In the genomic region with DNA sequence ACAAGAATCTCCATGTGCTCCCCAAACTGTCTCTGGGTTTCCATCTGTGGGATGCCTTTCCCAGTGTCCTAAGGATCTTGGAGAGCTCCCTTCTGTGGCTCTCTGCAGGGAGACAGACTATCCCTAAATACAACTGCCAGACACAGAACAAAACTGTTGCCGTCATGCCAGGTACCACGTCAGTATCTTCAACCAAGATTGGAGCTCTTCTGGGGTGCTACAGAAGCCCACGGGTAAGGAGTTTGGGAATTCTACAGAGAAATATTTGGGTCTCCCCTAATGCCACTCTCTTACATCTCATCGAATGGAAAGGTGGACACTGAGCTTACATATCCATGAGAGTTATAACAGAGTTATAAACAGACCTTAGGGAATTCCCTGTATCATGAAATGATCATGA, we compare ENCODE assay signal across 24 cellular contexts. TPM values are rescaled to one million over a fixed set of nuclear protein-coding genes. Genes with fewer than 3 reads are reported as not detected.
"Had no signal": no experiment of that assay in that cellular context is flagged by ENCODE, and none has a peak within 500 bp of the region (broad histone marks: within the 10 kb centered on the region; RNA-seq: fewer than 3 reads in every experiment).

No MANE protein-coding gene starts in this region.

- ATAC-seq: heart right ventricle; mucosa of descending colon; stimulated activated memory B cell treated with anti-CD40 and anti-IgM and Interleukin-4, amounts not matched to agents 10 μg/mL and 1 μg/mL and 100 μg/mL, for 72 hours; upper lobe of right lung had no signal

- H3K4me1 Mint-ChIP-seq: activated naive CD8-positive, alpha-beta T cell treated with anti-CD3 and anti-CD28 coated beads for 36 hours; stimulated activated memory B cell treated with anti-CD40 and anti-IgM and Interleukin-4, amounts not matched to agents 10 μg/mL and 1 μg/mL and 100 μg/mL, for 72 hours had no signal

- H3K4me3 ChIP-seq: body of pancreas, esophagus muscularis mucosa, heart right ventricle, mucosa of descending colon, spleen, upper lobe of right lung had no signal

- H3K4me3 Mint-ChIP-seq: activated naive CD8-positive, alpha-beta T cell treated with anti-CD3 and anti-CD28 coated beads for 36 hours; activated T-cell treated with anti-CD3 and anti-CD28 coated beads, Interleukin-2, amount 50 U/mL, for 24 hours; naive thymus-derived CD8-positive, alpha-beta T cell; stimulated activated memory B cell treated with anti-CD40 and anti-IgM and Interleukin-4, amounts not matched to agents 10 μg/mL and 1 μg/mL and 100 μg/mL, for 72 hours had no signal

- DNase-seq: activated CD4-positive, alpha-beta T cell treated with anti-CD3 and anti-CD28 coated beads, Interleukin-2, amount 50 U/mL, for 48 hours; activated CD4-positive, CD25-positive, alpha-beta regulatory T cell; activated effector memory CD4-positive, alpha-beta T cell treated with anti-CD3 and anti-CD28 coated beads, Interleukin-2, amount 50 U/mL, for 16 hours; activated naive CD8-positive, alpha-beta T cell treated with anti-CD3 and anti-CD28 coated beads for 36 hours; activated T-cell treated with anti-CD3 and anti-CD28 coated beads, Interleukin-2, amount 50 U/mL, for 24 hours; dermis blood vessel endothelial cell; effector memory CD4-positive, alpha-beta T cell; heart right ventricle; kidney glomerular epithelial cell; mesenchymal stem cell; mucosa of descending colon; stimulated activated CD4-positive, alpha-beta T cell treated with anti-CD3 and anti-CD28 coated beads, Interleukin-4, amount 100 ng/mL, for 4 hours; T1000; upper lobe of right lung had no signal

- H3K36me3 Mint-ChIP-seq: activated naive CD8-positive, alpha-beta T cell treated with anti-CD3 and anti-CD28 coated beads for 36 hours; naive thymus-derived CD8-positive, alpha-beta T cell; stimulated activated memory B cell treated with anti-CD40 and anti-IgM and Interleukin-4, amounts not matched to agents 10 μg/mL and 1 μg/mL and 100 μg/mL, for 72 hours had no signal

- H3K27ac Mint-ChIP-seq: activated naive CD8-positive, alpha-beta T cell treated with anti-CD3 and anti-CD28 coated beads for 36 hours; activated T-cell treated with anti-CD3 and anti-CD28 coated beads, Interleukin-2, amount 50 U/mL, for 24 hours; naive thymus-derived CD8-positive, alpha-beta T cell; stimulated activated memory B cell treated with anti-CD40 and anti-IgM and Interleukin-4, amounts not matched to agents 10 μg/mL and 1 μg/mL and 100 μg/mL, for 72 hours had no signal

- H3K27me3 Mint-ChIP-seq: activated naive CD8-positive, alpha-beta T cell treated with anti-CD3 and anti-CD28 coated beads for 36 hours; activated T-cell treated with anti-CD3 and anti-CD28 coated beads, Interleukin-2, amount 50 U/mL, for 24 hours; naive thymus-derived CD8-positive, alpha-beta T cell; stimulated activated memory B cell treated with anti-CD40 and anti-IgM and Interleukin-4, amounts not matched to agents 10 μg/mL and 1 μg/mL and 100 μg/mL, for 72 hours had no signal

- H3K9me3 Mint-ChIP-seq: activated naive CD8-positive, alpha-beta T cell treated with anti-CD3 and anti-CD28 coated beads for 36 hours; activated T-cell treated with anti-CD3 and anti-CD28 coated beads, Interleukin-2, amount 50 U/mL, for 24 hours had no signal

RNA-seq across cellular contexts. Expression of a gene that starts 4.9 kb away (rescaled TPM):
- total RNA-seq: activated naive CD8-positive, alpha-beta T cell treated with anti-CD3 and anti-CD28 coated beads for 36 hours; body of pancreas; cardiac septum; dermis blood vessel endothelial cell; endothelial cell of umbilical vein; esophagus muscularis mucosa; heart right ventricle; liver; mucosa of descending colon; naive thymus-derived CD8-positive, alpha-beta T cell; renal cortical epithelial cell; spleen; T-helper 1 cell treated with Interleukin-12 subunit alpha and Interleukin-12 subunit beta and Interleukin-4 antibody, amounts not matched to agents 30 ng/mL and 1 ng/mL, for 36 hours; upper lobe of right lung had no signal

RNA-seq across cellular contexts. Expression of a gene that starts 14.2 kb away (rescaled TPM):
- total RNA-seq: activated naive CD8-positive, alpha-beta T cell treated with anti-CD3 and anti-CD28 coated beads for 36 hours; body of pancreas; cardiac septum; dermis blood vessel endothelial cell; endothelial cell of umbilical vein; esophagus muscularis mucosa; heart right ventricle; liver; mucosa of descending colon; naive thymus-derived CD8-positive, alpha-beta T cell; renal cortical epithelial cell; spleen; T-helper 1 cell treated with Interleukin-12 subunit alpha and Interleukin-12 subunit beta and Interleukin-4 antibody, amounts not matched to agents 30 ng/mL and 1 ng/mL, for 36 hours; upper lobe of right lung had no signal

RNA-seq across cellular contexts. Expression of a gene that starts 23.4 kb away (rescaled TPM):
- total RNA-seq: activated naive CD8-positive, alpha-beta T cell treated with anti-CD3 and anti-CD28 coated beads for 36 hours; body of pancreas; cardiac septum; dermis blood vessel endothelial cell; endothelial cell of umbilical vein; esophagus muscularis mucosa; heart right ventricle; liver; mucosa of descending colon; naive thymus-derived CD8-positive, alpha-beta T cell; renal cortical epithelial cell; spleen; T-helper 1 cell treated with Interleukin-12 subunit alpha and Interleukin-12 subunit beta and Interleukin-4 antibody, amounts not matched to agents 30 ng/mL and 1 ng/mL, for 36 hours; upper lobe of right lung had no signal

RNA-seq across cellular contexts. Expression of a gene that starts 33.0 kb away (rescaled TPM):
- total RNA-seq: activated naive CD8-positive, alpha-beta T cell treated with anti-CD3 and anti-CD28 coated beads for 36 hours; body of pancreas; cardiac septum; dermis blood vessel endothelial cell; endothelial cell of umbilical vein; esophagus muscularis mucosa; heart right ventricle; liver; mucosa of descending colon; naive thymus-derived CD8-positive, alpha-beta T cell; renal cortical epithelial cell; spleen; T-helper 1 cell treated with Interleukin-12 subunit alpha and Interleukin-12 subunit beta and Interleukin-4 antibody, amounts not matched to agents 30 ng/mL and 1 ng/mL, for 36 hours; upper lobe of right lung had no signal
